In genomic region chr2:170770008-170770303, GRCh38 we compare ENCODE assay signal across 8 cellular contexts. TPM values are rescaled to one million over a fixed set of nuclear protein-coding genes. Genes with fewer than 3 reads are reported as not detected.
DNase-seq lines count a peak whose midpoint lies in the region; ATAC-seq and TF ChIP-seq lines count a peak whose summit lies in the region.

No MANE protein-coding gene starts in this region.

- TF ChIP-seq RAD21 in liver (IDR thresholded peaks at IDR 0.05): no peak

- H3K4me1 Mint-ChIP-seq in activated naive CD8-positive, alpha-beta T cell treated with anti-CD3 and anti-CD28 coated beads, Interleukin-2, amount 10 ng/mL, durations not matched to agents 7 days and 5 days: peaks cover 12% of the 10 kb centered on the region

- H3K27me3 Mint-ChIP-seq in activated naive CD8-positive, alpha-beta T cell treated with anti-CD3 and anti-CD28 coated beads, Interleukin-2, amount 10 ng/mL, durations not matched to agents 7 days and 5 days: peaks cover 36% of the 10 kb centered on the region

- no peak for ATAC-seq in activated naive CD8-positive, alpha-beta T cell treated with anti-CD3 and anti-CD28 coated beads, Interleukin-2, amount 10 ng/mL, durations not matched to agents 7 days and 5 days (ENCODE audit: low read depth)
- ATAC-seq in upper lobe of right lung (no peak), GM21786 (IDR thresholded peaks at IDR 0.05; ENCODE audit: unreplicated experiment) (no peak)

- H3K4me1 ChIP-seq in Karpas-422 (ENCODE audit: low read length): peaks cover 17% of the 10 kb centered on the region
- peaks cover 2 to 14% (median 6%) of the 10 kb centered on the region in 4 donors for H3K4me1 ChIP-seq in liver (ENCODE audit: control insufficient read depth in 4 of 4, insufficient read depth in 4 of 4, low read length in 3 of 4)
- peaks cover 5% of the 10 kb centered on the region for H3K4me1 ChIP-seq in upper lobe of right lung

- H3K9me3 Mint-ChIP-seq in activated naive CD8-positive, alpha-beta T cell treated with anti-CD3 and anti-CD28 coated beads, Interleukin-2, amount 10 ng/mL, durations not matched to agents 7 days and 5 days: no peaks in the 10 kb centered on the region

- peak; percentile 97 for DNase-seq in DMS53 (lab: John Stamatoyannopoulos, UW)
- no peak for DNase-seq in Karpas-422
- no peak for DNase-seq in activated naive CD8-positive, alpha-beta T cell treated with anti-CD3 and anti-CD28 coated beads, Interleukin-2, amount 10 ng/mL, durations not matched to agents 7 days and 5 days
- no peak for DNase-seq in upper lobe of right lung
- no peak for DNase-seq in iPS-NIHi11 (ENCODE audit: low spot score)
- no peak for DNase-seq in COLO668 (lab: John Stamatoyannopoulos, UW; ENCODE audit: unreplicated experiment)

- H3K9me2 ChIP-seq in Karpas-422 (replicated peaks; ENCODE audit: insufficient read depth, low read length): no peaks in the 10 kb centered on the region

- POLR2A ChIA-PET in activated naive CD8-positive, alpha-beta T cell treated with anti-CD3 and anti-CD28 coated beads, Interleukin-2, amount 10 ng/mL, durations not matched to agents 7 days and 5 days (lab: Charles Lee): interaction anchor here (0.6 kb wide), 1 partner anchor 664 kb away, joined by 3 read pairs; the partner anchor contains the start of genes DCAF17 and METTL8

- no peaks in the 10 kb centered on the region for H3K36me3 Mint-ChIP-seq in activated naive CD8-positive, alpha-beta T cell treated with anti-CD3 and anti-CD28 coated beads, Interleukin-2, amount 10 ng/mL, durations not matched to agents 7 days and 5 days

- H3K4me3 ChIP-seq in Karpas-422 (ENCODE audit: low read length) (peak overlapping the region; percentile 92), liver (ENCODE audit: low read depth in 1 of 3, low read length in 3 of 3) (peak overlapping the region; percentile 74 to 96 (median 96)), upper lobe of right lung (peak overlapping the region; percentile 73)

- H3K9ac ChIP-seq in Karpas-422 (ENCODE audit: low read length) (peak overlapping the region; percentile 92), liver (ENCODE audit: low read depth in 1 of 2, low read length in 2 of 2) (peak overlapping the region in 1 of 2 donors; percentile 91)

- H3K27ac Mint-ChIP-seq in activated naive CD8-positive, alpha-beta T cell treated with anti-CD3 and anti-CD28 coated beads, Interleukin-2, amount 10 ng/mL, durations not matched to agents 7 days and 5 days: no peak overlapping the region

- H3K36me3 ChIP-seq in Karpas-422 (ENCODE audit: insufficient read depth, low read length): no peaks in the 10 kb centered on the region
- no peaks in the 10 kb centered on the region for H3K36me3 ChIP-seq in liver (ENCODE audit: control insufficient read depth in 4 of 4, insufficient read depth in 3 of 4, low read depth in 1 of 4, low read length in 3 of 4)
- H3K36me3 ChIP-seq in upper lobe of right lung: no peaks in the 10 kb centered on the region

- peak overlapping the region; percentile 100 for H3K4me2 ChIP-seq in Karpas-422 (ENCODE audit: low read depth, low read length, poor library complexity, severe bottlenecking)

- H3K79me2 ChIP-seq in Karpas-422 (ENCODE audit: low read length): no peaks in the 10 kb centered on the region

- H3K27me3 ChIP-seq in Karpas-422 (ENCODE audit: low read length): no peaks in the 10 kb centered on the region
- no peaks in the 10 kb centered on the region for H3K27me3 ChIP-seq in liver (ENCODE audit: control insufficient read depth in 4 of 4, insufficient read depth in 4 of 4, low read length in 3 of 4)
- no peaks in the 10 kb centered on the region for H3K27me3 ChIP-seq in upper lobe of right lung

- intact Hi-C loops in upper lobe of right lung (cut with DNase I): no loop called here

- TF ChIP-seq CTCF in liver (IDR thresholded peaks at IDR 0.05; ENCODE audit: low read depth, low read length, missing input control): no peak
- no peak for TF ChIP-seq CTCF in upper lobe of right lung (IDR thresholded peaks at IDR 0.05)

- WGBS in liver: 5% methylated on average over 6 of the region's 6 CpGs

- no peaks in the 10 kb centered on the region for H4K20me1 ChIP-seq in Karpas-422 (ENCODE audit: insufficient read depth, low read depth, low read length)

- no peaks in the 10 kb centered on the region for H3K9me3 ChIP-seq in Karpas-422 (ENCODE audit: low read length)
- no peaks in the 10 kb centered on the region for H3K9me3 ChIP-seq in liver (ENCODE audit: control insufficient read depth in 4 of 4, low read length in 3 of 4)
- H3K9me3 ChIP-seq in upper lobe of right lung: no peaks in the 10 kb centered on the region

- no peak overlapping the region for H3K27ac ChIP-seq in Karpas-422 (ENCODE audit: low read length)
- H3K27ac ChIP-seq in liver (ENCODE audit: low read depth in 1 of 2, low read length in 2 of 2): peak overlapping the region in 1 of 2 donors; percentile 78
- H3K27ac ChIP-seq in upper lobe of right lung: peak overlapping the region; percentile 78

- H3K4me3 Mint-ChIP-seq in activated naive CD8-positive, alpha-beta T cell treated with anti-CD3 and anti-CD28 coated beads, Interleukin-2, amount 10 ng/mL, durations not matched to agents 7 days and 5 days: peak overlapping the region; percentile 91

- peak overlapping the region; percentile 100 for H2AFZ ChIP-seq in Karpas-422 (ENCODE audit: low read length)

TF ChIP-seq in liver, 16 proteins besides CTCF, POLR2A, EP300 and RAD21 (continues in another document):
- TF ChIP-seq REST (IDR thresholded peaks at IDR 0.05) (no peak), ATF3 (IDR thresholded peaks at IDR 0.05) (no peak), TAF1 (conservative IDR thresholded peaks at IDR 0.05) (no peak), MAX (IDR thresholded peaks at IDR 0.05) (no peak), JUND (IDR thresholded peaks at IDR 0.05) (no peak), ZBTB33 (IDR thresholded peaks at IDR 0.05) (no peak), YY1 (IDR thresholded peaks at IDR 0.05) (no peak), SP1 (IDR thresholded peaks at IDR 0.05) (no peak)

RNA-seq across cellular contexts. Expression of gene ERICH2, which starts 0.2 kb away (rescaled TPM):
- total RNA-seq in Karpas-422 (2014; rRNA removed; shearing (Covaris generic); ENCODE audit: low replicate concordance): not detected in 2 replicates
- total RNA-seq in activated naive CD8-positive, alpha-beta T cell treated with anti-CD3 and anti-CD28 coated beads, Interleukin-2, amount 10 ng/mL, durations not matched to agents 7 days and 5 days: not detected
- under 1 TPM in 1 of 2 donors, not detected in 1; 0.42 TPM for total RNA-seq in liver
- 1 to 10 TPM in 1 of 2 donors, under 1 TPM in 1; 0.39 to 3.0 TPM for polyA plus RNA-seq in liver
- 5.6 TPM for total RNA-seq in upper lobe of right lung

RNA-seq across cellular contexts. Expression of gene GAD1, which starts 46.7 kb away (rescaled TPM):
- total RNA-seq in Karpas-422 (2014; rRNA removed; shearing (Covaris generic); ENCODE audit: low replicate concordance): 7.1 and 7.7 TPM in 2 replicates
- total RNA-seq in activated naive CD8-positive, alpha-beta T cell treated with anti-CD3 and anti-CD28 coated beads, Interleukin-2, amount 10 ng/mL, durations not matched to agents 7 days and 5 days: 1 to 10 TPM; 1.6 to 1.9 TPM
- total RNA-seq in liver: under 1 TPM; 0.08 to 0.19 TPM
- not detected for polyA plus RNA-seq in liver
- total RNA-seq in upper lobe of right lung: not detected

RNA-seq across cellular contexts. Expression of gene SP5, which starts 54.8 kb away (rescaled TPM):
- total RNA-seq in Karpas-422 (2014; rRNA removed; shearing (Covaris generic); ENCODE audit: low replicate concordance): not detected in 2 replicates
- total RNA-seq in activated naive CD8-positive, alpha-beta T cell treated with anti-CD3 and anti-CD28 coated beads, Interleukin-2, amount 10 ng/mL, durations not matched to agents 7 days and 5 days: not detected
- total RNA-seq in liver (under 1 TPM; 0.05 to 0.84 TPM), upper lobe of right lung (2.5 TPM)
- polyA plus RNA-seq in liver: 1 to 10 TPM; 1.6 TPM
